Comparison of ENCODE assay signal across 9 cellular contexts in the genomic region with DNA sequence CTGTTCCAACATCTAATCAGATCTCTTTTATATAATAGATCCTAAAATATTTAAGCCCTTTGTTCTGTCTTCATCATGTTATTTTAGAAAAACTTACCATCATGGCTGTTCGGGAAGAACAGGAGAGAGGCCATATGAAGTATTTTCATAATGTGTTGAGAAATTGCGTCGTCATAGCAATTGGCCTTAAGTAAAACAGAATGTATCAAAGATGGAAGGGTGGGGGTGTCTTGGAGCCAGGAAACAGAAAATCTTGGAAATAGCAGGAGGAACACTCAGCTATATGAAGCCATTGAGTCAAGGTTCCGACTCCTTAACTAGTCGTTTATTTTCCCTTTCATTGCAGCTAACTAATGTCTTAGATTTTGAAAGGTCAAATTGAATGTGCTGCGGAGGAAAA. TPM values are rescaled to one million over a fixed set of nuclear protein-coding genes. Genes with fewer than 3 reads are reported as not detected.
DNase-seq lines count a peak whose midpoint lies in the region; TF ChIP-seq lines count a peak whose summit lies in the region.
"Had no signal": no experiment of that assay in that cellular context is flagged by ENCODE, and none has a peak within 500 bp of the region (broad histone marks: within the 10 kb centered on the region; RNA-seq: fewer than 3 reads in every experiment).

No MANE protein-coding gene starts in this region.

- H3K27ac Mint-ChIP-seq in activated CD4-positive, alpha-beta T cell treated with anti-CD3 and anti-CD28 coated beads, Interleukin-2, amount 10 ng/mL, durations not matched to agents 7 days and 5 days = no peak overlapping the region
- H3K27ac Mint-ChIP-seq: CD14-positive monocyte had no signal

- no peaks in the 10 kb centered on the region for H3K27me3 Mint-ChIP-seq in activated CD4-positive, alpha-beta T cell treated with anti-CD3 and anti-CD28 coated beads, Interleukin-2, amount 10 ng/mL, durations not matched to agents 7 days and 5 days

- no peak for TF ChIP-seq POLR2A in transverse colon (IDR thresholded peaks at IDR 0.05)

- CTCF ChIA-PET in activated CD4-positive, alpha-beta T cell treated with anti-CD3 and anti-CD28 coated beads, Interleukin-2, amount 10 ng/mL, durations not matched to agents 7 days and 5 days (lab: Charles Lee) = interaction anchor here (0.9 to 1.3 kb wide), 3 partner anchors 10 to 148 kb away, joined by 3 read pairs; a partner anchor contains a TSS

- POLR2A ChIA-PET in activated CD4-positive, alpha-beta T cell treated with anti-CD3 and anti-CD28 coated beads, Interleukin-2, amount 10 ng/mL, durations not matched to agents 7 days and 5 days (lab: Charles Lee) = no interaction called here

- WGBS in transverse colon (ENCODE audit: low coverage in 1 of 2), 2 donors = 30 to 46% methylated on average over 6 of the region's 6 CpGs

- TF ChIP-seq CTCF in kidney epithelial cell (IDR thresholded peaks at IDR 0.05; ENCODE audit: insufficient read depth, low read length, poor library complexity, severe bottlenecking) (no peak), transverse colon (IDR thresholded peaks at IDR 0.05) (no peak)

- intact Hi-C loops in transverse colon (cut with DNase I; ENCODE audit: low total_unique reads) = no loop called here

- no peaks in the 10 kb centered on the region for H3K9me3 Mint-ChIP-seq in activated CD4-positive, alpha-beta T cell treated with anti-CD3 and anti-CD28 coated beads, Interleukin-2, amount 10 ng/mL, durations not matched to agents 7 days and 5 days

- H3K27ac ChIP-seq in transverse colon = peak overlapping the region; percentile 92 to 99 (median 98)

- peaks cover 6% of the 10 kb centered on the region for H3K36me3 Mint-ChIP-seq in activated CD4-positive, alpha-beta T cell treated with anti-CD3 and anti-CD28 coated beads, Interleukin-2, amount 10 ng/mL, durations not matched to agents 7 days and 5 days (ENCODE audit: low read depth)
- H3K36me3 Mint-ChIP-seq: CD14-positive monocyte had no signal

- no peaks in the 10 kb centered on the region for H3K9me3 ChIP-seq in transverse colon

- DNase-seq in NCI-H2227 (lab: John Stamatoyannopoulos, UW; ENCODE audit: unreplicated experiment) (peak; percentile 30), NCI-H2227 treated with DMSO at 0.1 percent for 48 hours (lab: John Stamatoyannopoulos, UW) (no peak), amniotic stem cell (lab: John Stamatoyannopoulos, UW) (peak; percentile 39), kidney epithelial cell (ENCODE audit: low read depth) (no peak), transverse colon (no peak), cerebellar nuclear complex (lab: John Stamatoyannopoulos, UW) (no peak)
- DNase-seq in activated CD4-positive, alpha-beta T cell treated with anti-CD3 and anti-CD28 coated beads, Interleukin-2, amount 10 ng/mL, durations not matched to agents 7 days and 5 days = no peak
- no peak for DNase-seq in effector CD4-positive, alpha-beta T cell

- H3K36me3 ChIP-seq in kidney epithelial cell (ENCODE audit: control insufficient read depth, insufficient read depth, low read length) (no peaks in the 10 kb centered on the region), transverse colon (no peaks in the 10 kb centered on the region)

- no peak overlapping the region for H3K4me3 Mint-ChIP-seq in activated CD4-positive, alpha-beta T cell treated with anti-CD3 and anti-CD28 coated beads, Interleukin-2, amount 10 ng/mL, durations not matched to agents 7 days and 5 days
- H3K4me3 Mint-ChIP-seq: CD14-positive monocyte had no signal

- H3K4me1 ChIP-seq in transverse colon = peaks cover 40 to 81% (median 67%) of the 10 kb centered on the region in 4 donors

- H3K4me3 ChIP-seq in kidney epithelial cell (ENCODE audit: low read depth, low read length) = peak overlapping the region; percentile 92
- H3K4me3 ChIP-seq in transverse colon = peak overlapping the region in 3 of 4 donors; percentile 72 to 97 (median 80)

- peaks cover 49% of the 10 kb centered on the region for H3K4me1 Mint-ChIP-seq in activated CD4-positive, alpha-beta T cell treated with anti-CD3 and anti-CD28 coated beads, Interleukin-2, amount 10 ng/mL, durations not matched to agents 7 days and 5 days

- in situ Hi-C loops in transverse colon (cut with MboI; ENCODE audit: low pct_ligation_motif_present in 1 of 4, low pct_unique_long_range_greater_than_20kb in 1 of 4, low sequenced_read_pairs in 3 of 4) = no loop called here

- no peaks in the 10 kb centered on the region for H3K27me3 ChIP-seq in kidney epithelial cell (ENCODE audit: control insufficient read depth, insufficient read depth, low read length)
- H3K27me3 ChIP-seq in transverse colon = no peaks in the 10 kb centered on the region

- TF ChIP-seq EP300 in transverse colon (IDR thresholded peaks at IDR 0.05; ENCODE audit: low read depth) = no peak

RNA-seq across cellular contexts. Expression of a gene that starts 1.3 kb away (rescaled TPM):
- total RNA-seq in kidney epithelial cell (213 and 279 TPM in 2 replicates), transverse colon (100 to 1,000 TPM; 234 to 464 (median 328) TPM)
- 100 to 1,000 TPM; 338 to 383 TPM for total RNA-seq in activated CD4-positive, alpha-beta T cell treated with anti-CD3 and anti-CD28 coated beads, Interleukin-2, amount 10 ng/mL, durations not matched to agents 7 days and 5 days

RNA-seq across cellular contexts. Expression of a gene that starts 49.2 kb away (rescaled TPM):
- total RNA-seq in kidney epithelial cell (30.3 and 31.7 TPM in 2 replicates), transverse colon (100 to 1,000 TPM in 1 of 4 donors, 10 to 100 TPM in 3; 24.3 to 120 (median 58.7) TPM)
- total RNA-seq in activated CD4-positive, alpha-beta T cell treated with anti-CD3 and anti-CD28 coated beads, Interleukin-2, amount 10 ng/mL, durations not matched to agents 7 days and 5 days = 10 to 100 TPM; 47.3 to 49.6 TPM

Comparison
In these comparisons a context has a peak if more than half of its experiments do, and no peak if none do; other contexts are left out.
1. DNase-seq: peak in NCI-H2227 (single experiment) and amniotic stem cell (single experiment); none in NCI-H2227 treated with DMSO at 0.1 percent for 48 hours (single experiment), kidney epithelial cell (single experiment), transverse colon (single experiment), cerebellar nuclear complex (0 of 2), activated CD4-positive, alpha-beta T cell treated with anti-CD3 and anti-CD28 coated beads, Interleukin-2, amount 10 ng/mL, durations not matched to agents 7 days and 5 days (single experiment) and effector CD4-positive, alpha-beta T cell (single experiment).